Comparison of ENCODE assay signal across 8 cellular contexts in genomic region chr1:113042336-113043143, GRCh38. TPM values are rescaled to one million over a fixed set of nuclear protein-coding genes. Genes with fewer than 3 reads are reported as not detected.
A peak's percentile ranks its signal among the peaks of the same experiment; 100 is the strongest.
DNase-seq lines count a peak whose midpoint lies in the region; ATAC-seq and TF ChIP-seq lines count a peak whose summit lies in the region.

No MANE protein-coding gene starts in this region.

- no peaks in the 10 kb centered on the region for H3K36me3 ChIP-seq in uterus

- H3K27me3 ChIP-seq in foreskin keratinocyte (no peaks in the 10 kb centered on the region), uterus (no peaks in the 10 kb centered on the region)

- H3K27ac ChIP-seq in foreskin keratinocyte (peak overlapping the region; percentile 18), uterus (no peak overlapping the region)

- no peak overlapping the region for H3K4me3 Mint-ChIP-seq in activated CD4-positive, alpha-beta memory T cell treated with anti-CD3 and anti-CD28 coated beads for 36 hours
- H3K4me3 Mint-ChIP-seq in natural killer cell treated with Interleukin-12 subunit alpha and Interleukin-12 subunit beta and Interleukin-15 and Interleukin-18, amount 100 ng/mL, for 72 hours = peak overlapping the region; percentile 71

- H3K4me1 Mint-ChIP-seq in activated CD4-positive, alpha-beta memory T cell treated with anti-CD3 and anti-CD28 coated beads for 36 hours (ENCODE audit: low read depth) = peaks cover 32% of the 10 kb centered on the region
- peaks cover 43 to 51% of the 10 kb centered on the region in 2 donors for H3K4me1 Mint-ChIP-seq in natural killer cell treated with Interleukin-12 subunit alpha and Interleukin-12 subunit beta and Interleukin-15 and Interleukin-18, amount 100 ng/mL, for 72 hours (ENCODE audit: low read depth in 2 of 2)

- no peak for TF ChIP-seq POLR2A in uterus (IDR thresholded peaks at IDR 0.05)

- no peak overlapping the region for H3K27ac Mint-ChIP-seq in activated CD4-positive, alpha-beta memory T cell treated with anti-CD3 and anti-CD28 coated beads for 36 hours
- peak overlapping the region; percentile 64 for H3K27ac Mint-ChIP-seq in natural killer cell treated with Interleukin-12 subunit alpha and Interleukin-12 subunit beta and Interleukin-15 and Interleukin-18, amount 100 ng/mL, for 72 hours

- DNase-seq in NK-92 treated with Interleukin-12 subunit alpha and Interleukin-12 subunit beta, amount 100 ng/mL, for 24 hours (lab: John Stamatoyannopoulos, UW) = peak; percentile 13
- DNase-seq in NK-92 (lab: John Stamatoyannopoulos, UW; ENCODE audit: unreplicated experiment) = no peak
- peak; percentile 35 to 38 for DNase-seq in NCI-H1930 (lab: John Stamatoyannopoulos, UW)
- DNase-seq in activated CD4-positive, alpha-beta memory T cell treated with anti-CD3 and anti-CD28 coated beads for 36 hours = peak; percentile 55
- DNase-seq in foreskin keratinocyte = peak; percentile 77 to 86
- no peak for DNase-seq in natural killer cell treated with Interleukin-12 subunit alpha and Interleukin-12 subunit beta and Interleukin-15 and Interleukin-18, amount 100 ng/mL, for 72 hours (ENCODE audit: low spot score)
- peak; percentile 62 to 66 for DNase-seq in uterus

- intact Hi-C loops in activated CD4-positive, alpha-beta memory T cell treated with anti-CD3 and anti-CD28 coated beads for 36 hours (cut with micrococcal nuclease) = loop anchor here (1.0 to 10.0 kb wide), 2 partner anchors 161 to 328 kb away; partner anchors contain the start of gene PPM1J
- intact Hi-C loops in uterus (cut with DNase I; ENCODE audit: low total_unique reads) = loop anchor here (10.0 kb wide), 1 partner anchor 158 kb away; no protein-coding TSS in a partner anchor

- H3K4me3 ChIP-seq in uterus = no peak overlapping the region

- no peaks in the 10 kb centered on the region for H3K9me3 ChIP-seq in uterus

- H3K4me1 ChIP-seq in foreskin keratinocyte (peaks cover 19% of the 10 kb centered on the region), uterus (no peaks in the 10 kb centered on the region)

- no peaks in the 10 kb centered on the region for H3K36me3 Mint-ChIP-seq in activated CD4-positive, alpha-beta memory T cell treated with anti-CD3 and anti-CD28 coated beads for 36 hours
- H3K36me3 Mint-ChIP-seq in natural killer cell treated with Interleukin-12 subunit alpha and Interleukin-12 subunit beta and Interleukin-15 and Interleukin-18, amount 100 ng/mL, for 72 hours = no peaks in the 10 kb centered on the region

- TF ChIP-seq CTCF in foreskin keratinocyte (conservative IDR thresholded peaks at IDR 0.05) = peak; percentile 82
- TF ChIP-seq CTCF in uterus (IDR thresholded peaks at IDR 0.05) = peak; percentile 62 to 75 (median 68)

- POLR2A ChIA-PET in activated CD4-positive, alpha-beta memory T cell treated with anti-CD3 and anti-CD28 coated beads for 36 hours (lab: Charles Lee) = interaction anchor here (0.7 kb wide), 1 partner anchor 31 kb away, joined by 3 read pairs; the partner anchor contains the start of gene LRIG2

- no peaks in the 10 kb centered on the region for H3K9me3 Mint-ChIP-seq in activated CD4-positive, alpha-beta memory T cell treated with anti-CD3 and anti-CD28 coated beads for 36 hours
- no peaks in the 10 kb centered on the region for H3K9me3 Mint-ChIP-seq in natural killer cell treated with Interleukin-12 subunit alpha and Interleukin-12 subunit beta and Interleukin-15 and Interleukin-18, amount 100 ng/mL, for 72 hours

- H3K27me3 Mint-ChIP-seq in activated CD4-positive, alpha-beta memory T cell treated with anti-CD3 and anti-CD28 coated beads for 36 hours = no peaks in the 10 kb centered on the region
- H3K27me3 Mint-ChIP-seq in natural killer cell treated with Interleukin-12 subunit alpha and Interleukin-12 subunit beta and Interleukin-15 and Interleukin-18, amount 100 ng/mL, for 72 hours = no peaks in the 10 kb centered on the region

- CTCF ChIA-PET in activated CD4-positive, alpha-beta memory T cell treated with anti-CD3 and anti-CD28 coated beads for 36 hours (lab: Charles Lee) = interaction anchor here (0.7 to 3.9 kb wide), 7 partner anchors 14 to 326 kb away, joined by 3 to 38 read pairs (median 8); partner anchors contain the start of genes LRIG2 and PPM1J

- ATAC-seq in HG02623 (IDR thresholded peaks at IDR 0.05; ENCODE audit: unreplicated experiment) = peak; percentile 65
- peak; percentile 66 for ATAC-seq in foreskin keratinocyte
- peak; percentile 47 to 60 for ATAC-seq in natural killer cell treated with Interleukin-12 subunit alpha and Interleukin-12 subunit beta and Interleukin-15 and Interleukin-18, amount 100 ng/mL, for 72 hours

RNA-seq across cellular contexts. Expression of gene LRIG2, which starts 30.5 kb away (rescaled TPM):
- 1 to 10 TPM; 7.1 to 8.3 TPM for total RNA-seq in activated CD4-positive, alpha-beta memory T cell treated with anti-CD3 and anti-CD28 coated beads for 36 hours
- total RNA-seq in foreskin keratinocyte (9.2 and 9.5 TPM in 2 replicates), uterus (10 to 100 TPM in 3 of 4 donors, 1 to 10 TPM in 1; 7.2 to 55.8 (median 26.5) TPM)
- polyA plus RNA-seq in foreskin keratinocyte = 2.1 and 2.5 TPM in 2 replicates
- 10 to 100 TPM; 13.0 to 20.8 TPM for total RNA-seq in natural killer cell treated with Interleukin-12 subunit alpha and Interleukin-12 subunit beta and Interleukin-15 and Interleukin-18, amount 100 ng/mL, for 72 hours

Comparison
In these comparisons a context has a peak if more than half of its experiments do, and no peak if none do; other contexts are left out.
1. DNase-seq: peak in NK-92 treated with Interleukin-12 subunit alpha and Interleukin-12 subunit beta, amount 100 ng/mL, for 24 hours (single experiment), NCI-H1930 (2 of 2), activated CD4-positive, alpha-beta memory T cell treated with anti-CD3 and anti-CD28 coated beads for 36 hours (single experiment), foreskin keratinocyte (2 of 2) and uterus (2 of 2); none in NK-92 (single experiment) and natural killer cell treated with Interleukin-12 subunit alpha and Interleukin-12 subunit beta and Interleukin-15 and Interleukin-18, amount 100 ng/mL, for 72 hours (single experiment).
2. Peak in every context shown above with its lines, with median percentiles within 50 percentile points of each other: ATAC-seq.